22 cellular contexts compared by ENCODE assay signal in the genomic region with DNA sequence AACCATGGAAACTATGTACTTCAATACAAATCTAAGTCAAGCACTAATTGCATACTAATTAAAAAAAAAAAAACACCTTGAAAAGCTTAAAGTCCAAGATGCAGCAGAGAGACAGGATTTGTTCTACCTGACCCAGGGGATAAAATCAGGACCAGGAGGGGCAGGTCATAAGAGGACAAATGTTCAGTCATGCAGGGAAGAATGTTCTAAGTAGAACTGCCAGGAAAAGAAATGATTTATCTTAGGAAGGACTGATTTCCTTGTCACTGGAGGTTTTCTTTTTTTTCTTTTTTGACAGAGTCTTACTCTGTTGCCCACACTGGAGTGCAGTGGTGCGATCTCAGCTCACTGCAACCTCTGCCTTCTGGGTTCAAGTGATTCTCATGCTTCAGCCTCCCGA. TPM values are rescaled to one million over a fixed set of nuclear protein-coding genes. Genes with fewer than 3 reads are reported as not detected.
"Had no signal": no experiment of that assay in that cellular context is flagged by ENCODE, and none has a peak within 500 bp of the region (broad histone marks: within the 10 kb centered on the region; RNA-seq: fewer than 3 reads in every experiment).

No MANE protein-coding gene starts in this region.

- DNase-seq: activated CD4-positive, alpha-beta memory T cell treated with anti-CD3 and anti-CD28 coated beads, Interleukin-2, amount 10 ng/mL, durations not matched to agents 7 days and 5 days; activated CD4-positive, CD25-positive, alpha-beta regulatory T cell treated with anti-CD3 and anti-CD28 coated beads, Interleukin-2, amount 50 U/mL, for 72 hours; activated CD8-positive, alpha-beta memory T cell treated with anti-CD3 and anti-CD28 coated beads, Interleukin-2, amount 50 U/mL, for 4 hours; activated gamma-delta T cell treated with Interleukin-2 at 50 U/mL for 16 hours; amniotic stem cell; central memory CD4-positive, alpha-beta T cell; esophagus squamous epithelium; left cardiac atrium; lower lobe of right lung; sigmoid colon; stimulated activated CD4-positive, alpha-beta T cell treated with anti-CD3 and anti-CD28 coated beads, Interleukin-12 subunit alpha, Interleukin-12 subunit beta, amount 100 ng/mL, for 4 hours; stimulated activated CD4-positive, alpha-beta T cell treated with anti-CD3 and anti-CD28 coated beads, Interleukin-2, amount 100 ng/mL, for 24 hours; tibial artery had no signal

- H3K27ac Mint-ChIP-seq: activated CD4-positive, alpha-beta memory T cell treated with anti-CD3 and anti-CD28 coated beads, Interleukin-2, amount 10 ng/mL, durations not matched to agents 7 days and 5 days; mesothelial cell of epicardium; stimulated activated effector memory CD8-positive, alpha-beta T cell treated with anti-CD3 and anti-CD28 coated beads, Interleukin-12 subunit alpha, Interleukin-12 subunit beta, amount 100 ng/mL, for 72 hours had no signal

- H3K27me3 Mint-ChIP-seq: activated CD4-positive, alpha-beta memory T cell treated with anti-CD3 and anti-CD28 coated beads, Interleukin-2, amount 10 ng/mL, durations not matched to agents 7 days and 5 days; brain had no signal

- H3K4me3 ChIP-seq: coronary artery, esophagus squamous epithelium, lower lobe of right lung, sigmoid colon, SJSA1, tibial artery had no signal

- H3K9me3 ChIP-seq: esophagus squamous epithelium, lower lobe of right lung, sigmoid colon, SJSA1, tibial artery had no signal

- H3K9me3 Mint-ChIP-seq: activated CD4-positive, alpha-beta memory T cell treated with anti-CD3 and anti-CD28 coated beads, Interleukin-2, amount 10 ng/mL, durations not matched to agents 7 days and 5 days; brain; mesothelial cell of epicardium; stimulated activated effector memory CD8-positive, alpha-beta T cell treated with anti-CD3 and anti-CD28 coated beads, Interleukin-12 subunit alpha, Interleukin-12 subunit beta, amount 100 ng/mL, for 72 hours had no signal

- H3K27ac ChIP-seq: coronary artery, esophagus squamous epithelium, lower lobe of right lung, sigmoid colon, SJSA1, tibial artery had no signal

- ATAC-seq: left cardiac atrium; lower lobe of right lung; stimulated activated effector memory CD8-positive, alpha-beta T cell treated with anti-CD3 and anti-CD28 coated beads, Interleukin-12 subunit alpha, Interleukin-12 subunit beta, amount 100 ng/mL, for 72 hours had no signal

- H3K27me3 ChIP-seq: esophagus squamous epithelium, sigmoid colon, SJSA1, tibial artery had no signal

- H3K4me1 ChIP-seq: esophagus squamous epithelium, lower lobe of right lung, sigmoid colon, tibial artery had no signal

- H3K4me3 Mint-ChIP-seq: activated CD4-positive, alpha-beta memory T cell treated with anti-CD3 and anti-CD28 coated beads, Interleukin-2, amount 10 ng/mL, durations not matched to agents 7 days and 5 days; brain; mesothelial cell of epicardium; stimulated activated effector memory CD8-positive, alpha-beta T cell treated with anti-CD3 and anti-CD28 coated beads, Interleukin-12 subunit alpha, Interleukin-12 subunit beta, amount 100 ng/mL, for 72 hours had no signal

- H3K4me1 Mint-ChIP-seq: activated CD4-positive, alpha-beta memory T cell treated with anti-CD3 and anti-CD28 coated beads, Interleukin-2, amount 10 ng/mL, durations not matched to agents 7 days and 5 days; brain; mesothelial cell of epicardium; stimulated activated effector memory CD8-positive, alpha-beta T cell treated with anti-CD3 and anti-CD28 coated beads, Interleukin-12 subunit alpha, Interleukin-12 subunit beta, amount 100 ng/mL, for 72 hours had no signal

RNA-seq across cellular contexts. Expression of gene HCRT, which starts 18.1 kb away (rescaled TPM):
- total RNA-seq: activated CD4-positive, alpha-beta memory T cell treated with anti-CD3 and anti-CD28 coated beads, Interleukin-2, amount 10 ng/mL, durations not matched to agents 7 days and 5 days; endothelial cell of umbilical vein; esophagus squamous epithelium; fibroblast of villous mesenchyme; left cardiac atrium; lower lobe of right lung; mesothelial cell of epicardium; osteoblast; sigmoid colon; SJSA1 had no signal
- polyA plus RNA-seq: endothelial cell of umbilical vein, neural cell, sigmoid colon had no signal

RNA-seq across cellular contexts. Expression of gene KCNH4, which starts 22.4 kb away (rescaled TPM):
- total RNA-seq: fibroblast of villous mesenchyme, osteoblast, sigmoid colon, SJSA1 had no signal
